ENCODE assay signal across 8 cellular contexts in genomic region chr22:39076586-39077512, GRCh38. TPM values are rescaled to one million over a fixed set of nuclear protein-coding genes. Genes with fewer than 3 reads are reported as not detected.
A peak's percentile ranks its signal among the peaks of the same experiment; 100 is the strongest.
DNase-seq lines count a peak whose midpoint lies in the region; ATAC-seq and TF ChIP-seq lines count a peak whose summit lies in the region.
"Not testable (repeated sequence)": the region's sequence is repeated elsewhere in the genome, so short reads cannot be mapped to it uniquely, and the experiment has no call there.

APOBEC3G (plus strand) TSS chr22:39077275; CDS start chr22:39077362, 87 bp downstream.

- H3K14ac ChIP-seq in mesenchymal stem cell (ENCODE audit: low read length in 2 of 2) = peak within 1 kb of the TSS in 1 of 2 experiments; percentile 44

- H4K91ac ChIP-seq in mesenchymal stem cell (ENCODE audit: low read length) = peak within 1 kb of the TSS; percentile 95

- not testable (repeated sequence) for H3K9me3 Mint-ChIP-seq in CD4-positive, CD25-positive, alpha-beta regulatory T cell; activated T-helper 17 cell treated with anti-CD3 and anti-CD28 coated beads, Interleukin-2, amount 50 U/mL, for 72 hours

- H3K27ac Mint-ChIP-seq in CD4-positive, CD25-positive, alpha-beta regulatory T cell = peak within 1 kb of the TSS; percentile 91 to 96 (median 91)
- H3K27ac Mint-ChIP-seq in activated T-helper 17 cell treated with anti-CD3 and anti-CD28 coated beads, Interleukin-2, amount 50 U/mL, for 72 hours = peak within 1 kb of the TSS; percentile 95

- DNase-seq in CD4-positive, CD25-positive, alpha-beta regulatory T cell = peak; percentile 40 to 79 (median 49)
- not testable (repeated sequence) for DNase-seq in RWPE1 (ENCODE audit: low spot score)
- peak; percentile 77 for DNase-seq in mesenchymal stem cell
- DNase-seq in stimulated activated CD8-positive, alpha-beta memory T cell treated with anti-CD3 and anti-CD28 coated beads, Interleukin-12 subunit alpha, Interleukin-12 subunit beta, amount 100 ng/mL, for 24 hours (ENCODE audit: extremely low read depth) = peak; percentile 22

- peak; percentile 92 to 95 for ATAC-seq in CD4-positive, CD25-positive, alpha-beta regulatory T cell (ENCODE audit: low read depth in 2 of 2)
- ATAC-seq in GM19397 (IDR thresholded peaks at IDR 0.05; ENCODE audit: unreplicated experiment) (peak; percentile 80), HG03139 (IDR thresholded peaks at IDR 0.05; ENCODE audit: unreplicated experiment) (peak; percentile 53), esophagus mucosa (peak; percentile 72)
- ATAC-seq in activated T-helper 17 cell treated with anti-CD3 and anti-CD28 coated beads, Interleukin-2, amount 50 U/mL, for 72 hours (replicated peaks) = peak; percentile 95

- peak within 1 kb of the TSS; percentile 57 to 90 for H3K4ac ChIP-seq in mesenchymal stem cell (ENCODE audit: low read depth in 1 of 2, low read length in 2 of 2)

- peak within 1 kb of the TSS; percentile 59 to 91 for H3K18ac ChIP-seq in mesenchymal stem cell (ENCODE audit: low read depth in 1 of 2, low read length in 2 of 2)

- H3K9ac ChIP-seq in mesenchymal stem cell (ENCODE audit: low read length) = peak within 1 kb of the TSS; percentile 82

- H3K4me3 ChIP-seq in CD4-positive, CD25-positive, alpha-beta regulatory T cell (ENCODE audit: low read depth, low read length) = peak within 1 kb of the TSS; percentile 85
- H3K4me3 ChIP-seq in mesenchymal stem cell (ENCODE audit: insufficient read depth in 1 of 2, low read depth in 1 of 2, low read length in 2 of 2) = peak within 1 kb of the TSS; percentile 18 to 79

- H2AFZ ChIP-seq in mesenchymal stem cell (ENCODE audit: low read depth, low read length) = peak within 1 kb of the TSS; percentile 29

- not testable (repeated sequence) for H3K36me3 Mint-ChIP-seq in CD4-positive, CD25-positive, alpha-beta regulatory T cell
- H3K36me3 Mint-ChIP-seq in activated T-helper 17 cell treated with anti-CD3 and anti-CD28 coated beads, Interleukin-2, amount 50 U/mL, for 72 hours (ENCODE audit: low read depth) = peaks cover 33% of the 10 kb centered on the region

- POLR2A ChIA-PET in RWPE1 (lab: Yijun Ruan, JAX; ENCODE audit: low non-redundant PET) = not testable (repeated sequence)

- peak within 1 kb of the TSS; percentile 85 to 96 (median 92) for H3K4me3 Mint-ChIP-seq in CD4-positive, CD25-positive, alpha-beta regulatory T cell
- H3K4me3 Mint-ChIP-seq in activated T-helper 17 cell treated with anti-CD3 and anti-CD28 coated beads, Interleukin-2, amount 50 U/mL, for 72 hours = peak within 1 kb of the TSS; percentile 91

- TF ChIP-seq CTCF in RWPE1 (conservative IDR thresholded peaks at IDR 0.05; ENCODE audit: low read depth) = not testable (repeated sequence)

- peak within 1 kb of the TSS; percentile 26 for H2BK15ac ChIP-seq in mesenchymal stem cell (ENCODE audit: low read depth, poor library complexity, severe bottlenecking)

- peaks cover 32% of the 10 kb centered on the region for H3K4me1 ChIP-seq in CD4-positive, CD25-positive, alpha-beta regulatory T cell (ENCODE audit: control insufficient read depth, insufficient read depth, low read length, poor library complexity, severe bottlenecking)
- H3K4me1 ChIP-seq in mesenchymal stem cell (ENCODE audit: control insufficient read depth, insufficient read depth, low read depth, low read length) = not testable (repeated sequence)

- not testable (repeated sequence) for H3K27me3 Mint-ChIP-seq in CD4-positive, CD25-positive, alpha-beta regulatory T cell; activated T-helper 17 cell treated with anti-CD3 and anti-CD28 coated beads, Interleukin-2, amount 50 U/mL, for 72 hours

- H3K4me2 ChIP-seq in mesenchymal stem cell (ENCODE audit: low read length, poor library complexity, severe bottlenecking) = peak within 1 kb of the TSS; percentile 57

- not testable (repeated sequence) for H2BK5ac ChIP-seq in mesenchymal stem cell (ENCODE audit: low read depth, low read length, poor library complexity, severe bottlenecking)

- peak within 1 kb of the TSS; percentile 34 to 78 for H2BK12ac ChIP-seq in mesenchymal stem cell (ENCODE audit: low read length in 2 of 2)

- peaks cover 0 to 56% (median 27%) of the 10 kb centered on the region in 4 donors for H3K4me1 Mint-ChIP-seq in CD4-positive, CD25-positive, alpha-beta regulatory T cell
- H3K4me1 Mint-ChIP-seq in activated T-helper 17 cell treated with anti-CD3 and anti-CD28 coated beads, Interleukin-2, amount 50 U/mL, for 72 hours = peaks cover 15% of the 10 kb centered on the region

- H3K9me3 ChIP-seq in CD4-positive, CD25-positive, alpha-beta regulatory T cell (ENCODE audit: control insufficient read depth in 2 of 2, low read length in 2 of 2); mesenchymal stem cell (ENCODE audit: control insufficient read depth, low read length): not testable (repeated sequence)

- WGBS in mesenchymal stem cell = 17% methylated on average over 11 of the region's 29 CpGs

- not testable (repeated sequence) for H3K79me1 ChIP-seq in mesenchymal stem cell (replicated peaks; ENCODE audit: low read length, poor library complexity, severe bottlenecking)

- H3K27ac ChIP-seq in CD4-positive, CD25-positive, alpha-beta regulatory T cell (ENCODE audit: insufficient read depth, low read length, poor library complexity, severe bottlenecking) = peak within 1 kb of the TSS; percentile 85
- peak within 1 kb of the TSS; percentile 21; the same call in 1 of the 2 replicates for H3K27ac ChIP-seq in RWPE1
- H3K27ac ChIP-seq in mesenchymal stem cell (ENCODE audit: low read length, poor library complexity, severe bottlenecking) = not testable (repeated sequence)

- H2AK5ac ChIP-seq in mesenchymal stem cell (ENCODE audit: low read length, severe bottlenecking) = not testable (repeated sequence)

- H4K8ac ChIP-seq in mesenchymal stem cell (ENCODE audit: low read length) = peak within 1 kb of the TSS; percentile 94

- H2BK120ac ChIP-seq in mesenchymal stem cell (ENCODE audit: low read depth, low read length) = peak within 1 kb of the TSS; percentile 90

- peak within 1 kb of the TSS in 1 of 2 experiments; percentile 89 for H3K23ac ChIP-seq in mesenchymal stem cell (ENCODE audit: low read length in 2 of 2)

- not testable (repeated sequence) for H3K27me3 ChIP-seq in CD4-positive, CD25-positive, alpha-beta regulatory T cell (ENCODE audit: control insufficient read depth, insufficient read depth, low read length); mesenchymal stem cell (ENCODE audit: control insufficient read depth in 1 of 2, insufficient read depth in 1 of 2, low read length in 2 of 2)

- peaks cover 11% of the 10 kb centered on the region for H3K36me3 ChIP-seq in CD4-positive, CD25-positive, alpha-beta regulatory T cell (ENCODE audit: control insufficient read depth, insufficient read depth, low read length)
- H3K36me3 ChIP-seq in mesenchymal stem cell (ENCODE audit: control insufficient read depth in 1 of 2, insufficient read depth in 2 of 2, low read depth in 1 of 2, low read length in 2 of 2) = not testable (repeated sequence)

- CTCF ChIA-PET in RWPE1 (lab: Yijun Ruan, JAX) = not testable (repeated sequence)

RNA-seq across cellular contexts. Expression of gene APOBEC3G, which starts in this region (rescaled TPM):
- total RNA-seq in CD4-positive, CD25-positive, alpha-beta regulatory T cell = 49.0 TPM
- 100 to 1,000 TPM in 1 of 4 donors, 10 to 100 TPM in 3; 51.0 to 105 (median 75.6) TPM for polyA plus RNA-seq in CD4-positive, CD25-positive, alpha-beta regulatory T cell
- 10 to 100 TPM; 68.3 to 72.6 TPM for total RNA-seq in activated T-helper 17 cell treated with anti-CD3 and anti-CD28 coated beads, Interleukin-2, amount 50 U/mL, for 72 hours
- total RNA-seq in esophagus mucosa = 3.9 TPM
- 10.2 TPM for polyA plus RNA-seq in mesenchymal stem cell (2013, experiment 1 of 2)
- polyA plus RNA-seq in mesenchymal stem cell (2013, experiment 2 of 2) = 10.7 TPM

Comparison
In these comparisons a context has a peak if more than half of its experiments do, and no peak if none do; other contexts are left out.
1. RNA of gene APOBEC3G (total RNA-seq): 68.3 to 72.6 TPM in activated T-helper 17 cell treated with anti-CD3 and anti-CD28 coated beads, Interleukin-2, amount 50 U/mL, for 72 hours and 49.0 TPM in CD4-positive, CD25-positive, alpha-beta regulatory T cell (single experiment); 3.9 TPM in esophagus mucosa (single experiment); every median in the first group is over 10 times any median in the second.
2. Peak in every context shown above with its lines, with median percentiles within 50 percentile points of each other: ATAC-seq.